1 cellular context compared by ENCODE assay signal in genomic region chr9:109017493-109017892, GRCh38.
TF ChIP-seq lines count a peak whose summit lies in the region.

No MANE protein-coding gene starts in this region.

TF ChIP-seq in WTC11, 78 proteins besides CTCF, POLR2A, EP300 and RAD21 (continued from another document):
- TF ChIP-seq HMGXB4 (CRISPR knock-in tag; IDR thresholded peaks at IDR 0.05) (no peak), NR1H2 (CRISPR knock-in tag; IDR thresholded peaks at IDR 0.05) (no peak), ZSCAN18 (CRISPR knock-in tag; IDR thresholded peaks at IDR 0.05) (no peak)
- TF ChIP-seq, protein P1, sequence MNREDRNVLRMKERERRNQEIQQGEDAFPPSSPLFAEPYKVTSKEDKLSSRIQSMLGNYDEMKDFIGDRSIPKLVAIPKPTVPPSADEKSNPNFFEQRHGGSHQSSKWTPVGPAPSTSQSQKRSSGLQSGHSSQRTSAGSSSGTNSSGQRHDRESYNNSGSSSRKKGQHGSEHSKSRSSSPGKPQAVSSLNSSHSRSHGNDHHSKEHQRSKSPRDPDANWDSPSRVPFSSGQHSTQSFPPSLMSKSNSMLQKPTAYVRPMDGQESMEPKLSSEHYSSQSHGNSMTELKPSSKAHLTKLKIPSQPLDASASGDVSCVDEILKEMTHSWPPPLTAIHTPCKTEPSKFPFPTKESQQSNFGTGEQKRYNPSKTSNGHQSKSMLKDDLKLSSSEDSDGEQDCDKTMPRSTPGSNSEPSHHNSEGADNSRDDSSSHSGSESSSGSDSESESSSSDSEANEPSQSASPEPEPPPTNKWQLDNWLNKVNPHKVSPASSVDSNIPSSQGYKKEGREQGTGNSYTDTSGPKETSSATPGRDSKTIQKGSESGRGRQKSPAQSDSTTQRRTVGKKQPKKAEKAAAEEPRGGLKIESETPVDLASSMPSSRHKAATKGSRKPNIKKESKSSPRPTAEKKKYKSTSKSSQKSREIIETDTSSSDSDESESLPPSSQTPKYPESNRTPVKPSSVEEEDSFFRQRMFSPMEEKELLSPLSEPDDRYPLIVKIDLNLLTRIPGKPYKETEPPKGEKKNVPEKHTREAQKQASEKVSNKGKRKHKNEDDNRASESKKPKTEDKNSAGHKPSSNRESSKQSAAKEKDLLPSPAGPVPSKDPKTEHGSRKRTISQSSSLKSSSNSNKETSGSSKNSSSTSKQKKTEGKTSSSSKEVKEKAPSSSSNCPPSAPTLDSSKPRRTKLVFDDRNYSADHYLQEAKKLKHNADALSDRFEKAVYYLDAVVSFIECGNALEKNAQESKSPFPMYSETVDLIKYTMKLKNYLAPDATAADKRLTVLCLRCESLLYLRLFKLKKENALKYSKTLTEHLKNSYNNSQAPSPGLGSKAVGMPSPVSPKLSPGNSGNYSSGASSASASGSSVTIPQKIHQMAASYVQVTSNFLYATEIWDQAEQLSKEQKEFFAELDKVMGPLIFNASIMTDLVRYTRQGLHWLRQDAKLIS (CRISPR knock-in tag; IDR thresholded peaks at IDR 0.05; ENCODE audit: borderline replicate concordance): no peak
- TF ChIP-seq, protein P2, sequence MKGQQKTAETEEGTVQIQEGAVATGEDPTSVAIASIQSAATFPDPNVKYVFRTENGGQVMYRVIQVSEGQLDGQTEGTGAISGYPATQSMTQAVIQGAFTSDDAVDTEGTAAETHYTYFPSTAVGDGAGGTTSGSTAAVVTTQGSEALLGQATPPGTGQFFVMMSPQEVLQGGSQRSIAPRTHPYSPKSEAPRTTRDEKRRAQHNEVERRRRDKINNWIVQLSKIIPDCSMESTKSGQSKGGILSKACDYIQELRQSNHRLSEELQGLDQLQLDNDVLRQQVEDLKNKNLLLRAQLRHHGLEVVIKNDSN (CRISPR knock-in tag; IDR thresholded peaks at IDR 0.05): no peak
